Comparison of ENCODE assay signal across 21 cellular contexts in genomic region chr9:136779808-136780207, GRCh38. TPM values are rescaled to one million over a fixed set of nuclear protein-coding genes. Genes with fewer than 3 reads are reported as not detected.
DNase-seq lines count a peak whose midpoint lies in the region; TF ChIP-seq lines count a peak whose summit lies in the region.
"Had no signal": no experiment of that assay in that cellular context is flagged by ENCODE, and none has a peak within 500 bp of the region (broad histone marks: within the 10 kb centered on the region; RNA-seq: fewer than 3 reads in every experiment).

No MANE protein-coding gene starts in this region.

- in situ Hi-C loops in GM13977 (cut with MboI; ENCODE audit: low pct_unique_long_range_greater_than_20kb, low sequenced_read_pairs, unreplicated experiment): loop anchor here (10.0 kb wide), 1 partner anchor 255 kb away; the partner anchor contains the start of gene FUT7

- H3K9me3 ChIP-seq in WERI-Rb-1 (ENCODE audit: severe bottlenecking) (peaks cover under 1% of the 10 kb centered on the region), mesodermal cell (ENCODE audit: control insufficient read depth, low read length) (no peaks in the 10 kb centered on the region)
- H3K9me3 ChIP-seq: SJSA1, thyroid gland had no signal

- H3K4me3 ChIP-seq in WERI-Rb-1 (ENCODE audit: low read depth, low read length) (no peak overlapping the region), mesodermal cell (ENCODE audit: extremely low read depth, insufficient read depth, low read length, poor library complexity, severe bottlenecking) (no peak overlapping the region)
- H3K4me3 ChIP-seq: PC-9, SJSA1, thyroid gland had no signal

- H3K36me3 ChIP-seq in WERI-Rb-1 (no peaks in the 10 kb centered on the region), mesodermal cell (ENCODE audit: control insufficient read depth, insufficient read depth, low read length) (no peaks in the 10 kb centered on the region)
- H3K36me3 ChIP-seq: SJSA1, thyroid gland had no signal

- DNase-seq in GM13977 (ENCODE audit: low spot score) (peak; percentile 0), WERI-Rb-1 (no peak), D341Med (ENCODE audit: low spot score) (no peak)
- no peak for DNase-seq in activated CD4-positive, alpha-beta T cell treated with anti-CD3 and anti-CD28 coated beads for 4 hours
- DNase-seq: activated CD4-positive, CD25-positive, alpha-beta regulatory T cell treated with anti-CD3 and anti-CD28 coated beads, Interleukin-2, amount 50 U/mL, for 72 hours; activated effector memory CD4-positive, alpha-beta T cell treated with anti-CD3 and anti-CD28 coated beads, Interleukin-2, amount 50 U/mL, for 16 hours; CD4-positive, alpha-beta memory T cell; cerebellar nuclear complex; foreskin fibroblast; H7; KBM-7; left cardiac atrium; MV-4-11; NCI-H2081 treated with DMSO at 0.1 percent for 48 hours; NCI-H748 treated with DMSO at 0.1 percent for 48 hours; PC-9; thyroid gland had no signal

- H3K4me1 ChIP-seq in mesodermal cell (ENCODE audit: control insufficient read depth, insufficient read depth, low read length, poor library complexity, severe bottlenecking): peaks cover 9% of the 10 kb centered on the region
- H3K4me1 ChIP-seq: SJSA1 had no signal

- H3K27ac ChIP-seq in WERI-Rb-1: no peak overlapping the region
- H3K27ac ChIP-seq in mesodermal cell (ENCODE audit: low read depth, low read length, severe bottlenecking): peak overlapping the region; percentile 78
- H3K27ac ChIP-seq: HL-60, PC-9, SJSA1, thyroid gland had no signal

- TF ChIP-seq CTCF in GM13977 (IDR thresholded peaks at IDR 0.05; ENCODE audit: extremely low read depth, insufficient read depth, missing control alignments) (no peak), WERI-Rb-1 (IDR thresholded peaks at IDR 0.05; ENCODE audit: low read depth, low read length) (peak; percentile 37)

- 69 to 73% methylated on average over 5 of the region's 5 CpGs for WGBS in mesodermal cell (ENCODE audit: insufficient coverage in 2 of 2), 2 experiments

- H3K27me3 ChIP-seq in WERI-Rb-1 (ENCODE audit: insufficient read depth, low read depth, severe bottlenecking): no peaks in the 10 kb centered on the region
- H3K27me3 ChIP-seq: thyroid gland had no signal

RNA-seq across cellular contexts. Expression of gene TMEM141, which starts 11.3 kb away (rescaled TPM):
- 103 TPM for polyA plus RNA-seq in mesodermal cell (2013, experiment 1 of 2)
- polyA plus RNA-seq in mesodermal cell (2013, experiment 2 of 2): 109 TPM

RNA-seq across cellular contexts. Expression of gene LCN15, which starts 15.5 kb away (rescaled TPM):
- 1.4 TPM for polyA plus RNA-seq in mesodermal cell (2013, experiment 1 of 2)
- 1.6 TPM for polyA plus RNA-seq in mesodermal cell (2013, experiment 2 of 2)
- polyA plus RNA-seq: CD4-positive, alpha-beta memory T cell; neural cell had no signal

RNA-seq across cellular contexts. Expression of gene CCDC183, which starts 16.3 kb away (rescaled TPM):
- 27.3 TPM for polyA plus RNA-seq in mesodermal cell (2013, experiment 1 of 2)
- 34.1 TPM for polyA plus RNA-seq in mesodermal cell (2013, experiment 2 of 2)

RNA-seq across cellular contexts. Expression of gene LCN8, which starts 21.8 kb away (rescaled TPM):
- polyA plus RNA-seq in mesodermal cell (2013, experiment 1 of 2): not detected
- polyA plus RNA-seq in mesodermal cell (2013, experiment 2 of 2): not detected
- polyA plus RNA-seq: neural cell had no signal

RNA-seq across cellular contexts. Expression of gene RABL6, which starts 27.9 kb away (rescaled TPM):
- polyA plus RNA-seq in mesodermal cell (2013, experiment 1 of 2): 153 TPM
- 143 TPM for polyA plus RNA-seq in mesodermal cell (2013, experiment 2 of 2)
